Comparison of ENCODE assay signal across 29 cellular contexts in the genomic region with DNA sequence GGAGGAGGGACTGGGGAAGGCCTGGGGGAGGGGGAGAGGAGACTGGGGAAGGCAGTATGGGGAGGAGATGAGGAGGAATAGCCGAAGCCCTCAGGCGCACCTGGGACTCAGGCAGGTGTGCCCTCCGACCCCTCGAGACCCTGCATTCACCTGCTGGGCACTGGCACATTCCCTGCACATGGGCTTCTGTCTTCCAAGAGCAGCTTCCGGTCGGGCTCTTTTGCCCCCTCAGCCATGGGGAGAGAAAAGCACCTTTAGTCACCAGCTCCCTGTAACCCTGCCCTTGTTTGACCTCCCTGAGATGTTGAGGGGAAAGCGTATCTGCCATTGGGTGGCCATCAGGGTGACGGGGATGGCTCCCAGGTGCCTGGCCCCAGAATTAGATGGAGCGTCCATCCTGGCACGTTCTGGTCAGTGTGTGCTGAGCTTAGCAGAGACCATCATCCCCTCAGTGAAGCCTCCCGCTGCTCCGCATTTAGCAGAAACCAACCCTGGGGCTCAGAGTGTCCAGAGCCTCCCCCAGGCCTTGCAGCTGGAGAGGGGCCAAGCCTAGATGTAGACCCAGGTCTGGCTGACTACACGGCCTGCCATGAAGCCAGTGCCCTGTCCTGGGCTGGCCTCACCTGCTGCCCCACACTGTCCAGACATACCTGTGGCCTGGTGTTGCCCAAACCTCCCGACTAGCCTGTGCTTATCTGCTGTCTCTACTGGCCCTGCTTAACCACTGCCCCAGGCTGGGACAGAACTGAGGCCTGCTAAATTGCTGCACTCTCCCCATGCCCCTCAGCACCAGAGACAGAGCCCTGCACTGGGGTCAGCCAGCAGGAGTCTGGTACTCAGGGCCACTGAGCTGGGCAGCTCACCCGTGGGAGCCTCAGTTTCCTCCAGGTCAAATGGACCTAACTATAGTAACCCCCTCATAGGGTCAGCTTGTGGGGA. TPM values are rescaled to one million over a fixed set of nuclear protein-coding genes. Genes with fewer than 3 reads are reported as not detected.
DNase-seq lines count a peak whose midpoint lies in the region; ATAC-seq and TF ChIP-seq lines count a peak whose summit lies in the region.
"Had no signal": no experiment of that assay in that cellular context is flagged by ENCODE, and none has a peak within 500 bp of the region (broad histone marks: within the 10 kb centered on the region; RNA-seq: fewer than 3 reads in every experiment).

No MANE protein-coding gene starts in this region.

- no TSS peak for BruUV-seq in IMR-90 (replicated peaks; lab: Mats Ljungman, UMichigan)

- H4K20me1 ChIP-seq in IMR-90 (ENCODE audit: insufficient read depth, low read length), result 0 out of 2 replicates have a peak, but pooled peaks cover 4% of the 10 kb centered on the region

- H3K27ac ChIP-seq in left ventricle myocardium inferior (replicated peaks) (peak overlapping the region; percentile 12), heart right ventricle (no peak overlapping the region), IMR-90 (ENCODE audit: insufficient read depth, low read length) (no peak overlapping the region)
- H3K27ac ChIP-seq: A549 had no signal

- H3K14ac ChIP-seq in IMR-90 (replicated peaks; ENCODE audit: low read depth, low read length), result no peak overlapping the region

- H4K5ac ChIP-seq in IMR-90 (ENCODE audit: low read depth, low read length), result no peak overlapping the region

- H2AFZ ChIP-seq in IMR-90 (replicated peaks; ENCODE audit: low read length, poor library complexity), result no peak overlapping the region

- no peak overlapping the region for H3K18ac ChIP-seq in IMR-90 (ENCODE audit: low read depth, low read length)

- H2BK5ac ChIP-seq in IMR-90 (ENCODE audit: low read depth, low read length, poor library complexity, severe bottlenecking), result no peak overlapping the region

- in situ Hi-C loops in IMR-90 (cut with MboI; ENCODE audit: low sequenced_read_pairs), result no loop called here

- H3K79me1 ChIP-seq in IMR-90 (ENCODE audit: low read depth in 1 of 2, low read length in 2 of 2), result peaks cover 0 to 48% of the 10 kb centered on the region in 2 experiments; a peak in 2 of 4 replicates

- TF ChIP-seq RAD21 in IMR-90 (IDR thresholded peaks at IDR 0.05; ENCODE audit: low read length), result no peak

- no peak overlapping the region for H2BK15ac ChIP-seq in IMR-90 (ENCODE audit: low read depth, low read length)

- ATAC-seq in heart right ventricle (no peak), IMR-90 (ENCODE audit: low read depth) (no peak), left lobe of liver (peak; percentile 41)
- ATAC-seq: A549, HCT116 had no signal

- H2AK5ac ChIP-seq in IMR-90 (ENCODE audit: low read depth, low read length), result peak overlapping the region; percentile 15; the same call in 1 of the 2 replicates

- POLR2A ChIA-PET in IMR-90 (lab: Charles Lee; ENCODE audit: unreplicated experiment), result no interaction called here

- DNase-seq in left ventricle myocardium inferior, result no peak
- DNase-seq in heart right ventricle, result no peak
- no peak for DNase-seq in IMR-90
- no peak for DNase-seq in left lobe of liver (ENCODE audit: low spot score)
- no peak for DNase-seq in NCI-H526 treated with DMSO at 0.1 percent for 48 hours (lab: John Stamatoyannopoulos, UW)
- no peak for DNase-seq in activated CD4-positive, CD25-positive, alpha-beta regulatory T cell treated with anti-CD3 and anti-CD28 coated beads, Interleukin-2, amount 50 U/mL, for 72 hours
- DNase-seq in NCI-H524 (lab: John Stamatoyannopoulos, UW), result no peak
- DNase-seq: AML-193; C1 segment of cervical spinal cord; Caco-2; CD4-positive, alpha-beta memory T cell; DMS 273 treated with DMSO at 0.1 percent for 48 hours; DMS79; EL; GF-D8; GOT3; Karpas-422; NCI-H1092; NCI-H1417 treated with DMSO at 0.1 percent for 48 hours; NCI-H187; NCI-H2081 treated with DMSO at 0.1 percent for 48 hours; NCI-H2171; NCI-H226; NCI-H510A treated with DMSO at 0.1 percent for 48 hours; NCI-H774; RPMI8226; SHP77 had no signal

- H2AK9ac ChIP-seq in IMR-90 (replicated peaks; ENCODE audit: low read depth, low read length, poor library complexity), result peak overlapping the region; percentile 34

- no peak overlapping the region for H3K4me2 ChIP-seq in IMR-90 (ENCODE audit: low read depth, low read length)
- H3K4me2 ChIP-seq: A549 had no signal

- intact Hi-C loops in left ventricle myocardium inferior (cut with micrococcal nuclease) (no loop called here), heart right ventricle (cut with DNase I) (loop anchor here in 3 of 10 donors (5.0 to 10.0 kb wide), 3 partner anchors 100 to 170 kb away; no protein-coding TSS in a partner anchor), IMR-90 (cut with micrococcal nuclease) (no loop called here)

- dilution Hi-C loops in IMR-90 (cut with HindIII; ENCODE audit: low sequenced_read_pairs, unreplicated experiment), result no loop called here

- no peak overlapping the region for H3K4me3 ChIP-seq in left ventricle myocardium inferior
- H3K4me3 ChIP-seq in heart right ventricle, result no peak overlapping the region
- H3K4me3 ChIP-seq in IMR-90 (ENCODE audit: insufficient read depth, low read depth, low read length), result no peak overlapping the region
- H3K4me3 ChIP-seq: A549 had no signal

- peaks cover 11% of the 10 kb centered on the region; the same call in 1 of the 2 replicates for H3K9me1 ChIP-seq in IMR-90 (ENCODE audit: insufficient read depth, low read length)

- H3K23ac ChIP-seq in IMR-90 (ENCODE audit: low read depth, low read length), result no peak overlapping the region

- H3K4me1 ChIP-seq in left ventricle myocardium inferior (peaks cover 18% of the 10 kb centered on the region), heart right ventricle (peaks cover 0 to 42% (median 0%) of the 10 kb centered on the region in 9 donors), IMR-90 (ENCODE audit: control insufficient read depth, insufficient read depth, low read length) (peaks cover 6% of the 10 kb centered on the region; the same call in 1 of the 2 replicates)
- H3K4me1 ChIP-seq: A549 had no signal

- H4K91ac ChIP-seq in IMR-90 (ENCODE audit: insufficient read depth, low read depth, low read length), result no peak overlapping the region

- H3K56ac ChIP-seq in IMR-90 (ENCODE audit: extremely low read depth, insufficient read depth, low read length), result no peak overlapping the region

- TF ChIP-seq POLR2A in IMR-90 (IDR thresholded peaks at IDR 0.05; ENCODE audit: low read depth, low read length), result no peak

- H3K27me3 ChIP-seq in left ventricle myocardium inferior (ENCODE audit: low read depth) (peaks cover 26% of the 10 kb centered on the region), heart right ventricle (peaks cover 0 to 33% (median 7%) of the 10 kb centered on the region in 7 donors), IMR-90 (ENCODE audit: control insufficient read depth, insufficient read depth, low read length) (no peaks in the 10 kb centered on the region)

- H4K8ac ChIP-seq in IMR-90 (ENCODE audit: low read depth in 2 of 2, low read length in 2 of 2), result no peak overlapping the region

- CTCF ChIA-PET in IMR-90 (lab: Yijun Ruan, JAX), result no interaction called here

- H3K9ac ChIP-seq in IMR-90 (ENCODE audit: low read depth, low read length), result no peak overlapping the region

- WGBS in heart right ventricle, 2 donors, result 90 to 91% methylated on average over 15 of the region's 15 CpGs
- 80% methylated on average over 11 of the region's 15 CpGs; no CpG with 5 or more reads in 1 of the 2 experiments for WGBS in IMR-90 (ENCODE audit: extremely low coverage in 2 of 2, insufficient read length in 1 of 2), 2 experiments

- no peak overlapping the region for H3K4ac ChIP-seq in IMR-90 (ENCODE audit: low read depth, low read length)

- H2BK20ac ChIP-seq in IMR-90 (ENCODE audit: low read depth, low read length), result no peak overlapping the region

- H3K36me3 ChIP-seq in left ventricle myocardium inferior (no peaks in the 10 kb centered on the region), heart right ventricle (peaks cover 0 to 6% (median 0%) of the 10 kb centered on the region in 9 donors), IMR-90 (ENCODE audit: control insufficient read depth, insufficient read depth, low read length) (peaks cover 1% of the 10 kb centered on the region; the same call in 1 of the 2 replicates)

- no peak for TF ChIP-seq CTCF in left ventricle myocardium inferior (IDR thresholded peaks at IDR 0.05; ENCODE audit: borderline replicate concordance)
- TF ChIP-seq CTCF in heart right ventricle (IDR thresholded peaks at IDR 0.05), result no peak
- TF ChIP-seq CTCF in IMR-90 (conservative IDR thresholded peaks at IDR 0.05; ENCODE audit: low read depth, low read length), result no peak

- H3K9me3 ChIP-seq in left ventricle myocardium inferior (replicated peaks), result no peaks in the 10 kb centered on the region
- no peaks in the 10 kb centered on the region for H3K9me3 ChIP-seq in heart right ventricle
- no peaks in the 10 kb centered on the region for H3K9me3 ChIP-seq in IMR-90 (ENCODE audit: control insufficient read depth, insufficient read depth, low read length)
- H3K9me3 ChIP-seq: A549, Caco-2 had no signal

- H2BK120ac ChIP-seq in IMR-90 (ENCODE audit: low read depth, low read length), result no peak overlapping the region

TF ChIP-seq in IMR-90, 13 proteins besides CTCF, POLR2A, EP300 and RAD21 (continues in another document):
- TF ChIP-seq, protein P1, sequence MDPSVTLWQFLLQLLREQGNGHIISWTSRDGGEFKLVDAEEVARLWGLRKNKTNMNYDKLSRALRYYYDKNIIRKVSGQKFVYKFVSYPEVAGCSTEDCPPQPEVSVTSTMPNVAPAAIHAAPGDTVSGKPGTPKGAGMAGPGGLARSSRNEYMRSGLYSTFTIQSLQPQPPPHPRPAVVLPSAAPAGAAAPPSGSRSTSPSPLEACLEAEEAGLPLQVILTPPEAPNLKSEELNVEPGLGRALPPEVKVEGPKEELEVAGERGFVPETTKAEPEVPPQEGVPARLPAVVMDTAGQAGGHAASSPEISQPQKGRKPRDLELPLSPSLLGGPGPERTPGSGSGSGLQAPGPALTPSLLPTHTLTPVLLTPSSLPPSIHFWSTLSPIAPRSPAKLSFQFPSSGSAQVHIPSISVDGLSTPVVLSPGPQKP (IDR thresholded peaks at IDR 0.05; ENCODE audit: borderline replicate concordance, low read depth, low read length), result no peak
- TF ChIP-seq FOS (IDR thresholded peaks at IDR 0.05; ENCODE audit: low read depth, low read length), result no peak
- TF ChIP-seq RFX5 (IDR thresholded peaks at IDR 0.05; ENCODE audit: low read depth, low read length), result no peak
- no peak for TF ChIP-seq CEBPB (IDR thresholded peaks at IDR 0.05; ENCODE audit: low read depth, low read length)
- no peak for TF ChIP-seq BHLHE40 (IDR thresholded peaks at IDR 0.05; ENCODE audit: low read depth, low read length)
- TF ChIP-seq MAFK (IDR thresholded peaks at IDR 0.05; ENCODE audit: low read depth, low read length), result no peak
- TF ChIP-seq MAZ (IDR thresholded peaks at IDR 0.05; ENCODE audit: borderline replicate concordance, low read depth, low read length), result no peak

RNA-seq across cellular contexts. Expression of a gene that starts 6.2 kb away (rescaled TPM):
- total RNA-seq in left ventricle myocardium inferior (7.7 TPM), heart right ventricle (10 to 100 TPM in 5 of 10 donors, 1 to 10 TPM in 5; 6.6 to 13.8 (median 9.7) TPM), IMR-90 (2012; rRNA removed) (4.1 and 4.4 TPM in 2 replicates), left lobe of liver (260 TPM)
- polyA plus RNA-seq in heart right ventricle (10 to 100 TPM in 1 of 2 donors, 1 to 10 TPM in 1; 6.8 to 12.7 TPM), IMR-90 (2012; rRNA removed) (8.0 and 10.7 TPM in 2 replicates)
- polyA plus RNA-seq in IMR-90 (2012; cell fraction: cytosol; rRNA removed), result 3.8 and 9.8 TPM in 2 replicates
- 20.0 and 34.3 TPM in 2 replicates for polyA plus RNA-seq in IMR-90 (2012; cell fraction: nucleus; rRNA removed; ENCODE audit: low replicate concordance)
- total RNA-seq: CD4-positive, alpha-beta memory T cell had no signal
- polyA plus RNA-seq: CD4-positive, alpha-beta memory T cell had no signal

Comparison
In these comparisons a context has a peak if more than half of its experiments do, and no peak if none do; other contexts are left out.
1. RNA of a gene that starts 6.2 kb away (total RNA-seq): 260 TPM in left lobe of liver (single experiment); 6.6 to 13.8 TPM in heart right ventricle, 7.7 TPM in left ventricle myocardium inferior (single experiment) and 4.1 to 4.4 TPM in IMR-90; every median in the first group is over 10 times any median in the second.